In genomic region chr4:138223191-138223910, GRCh38 we compare ENCODE assay signal across 2 cellular contexts.
TF ChIP-seq lines count a peak whose summit lies in the region.

No MANE protein-coding gene starts in this region.

TF ChIP-seq in IMR-90, 13 proteins besides CTCF, POLR2A, EP300 and RAD21:
- TF ChIP-seq MXI1 (IDR thresholded peaks at IDR 0.05; ENCODE audit: borderline replicate concordance, low read depth, low read length) (no peak), NFE2L2 (IDR thresholded peaks at IDR 0.05; ENCODE audit: low read depth, low read length) (no peak), FOS (IDR thresholded peaks at IDR 0.05; ENCODE audit: low read depth, low read length) (no peak), RFX5 (IDR thresholded peaks at IDR 0.05; ENCODE audit: low read depth, low read length) (no peak), CEBPB (IDR thresholded peaks at IDR 0.05; ENCODE audit: low read depth, low read length) (no peak), MAZ (IDR thresholded peaks at IDR 0.05; ENCODE audit: borderline replicate concordance, low read depth, low read length) (no peak), MAFK (IDR thresholded peaks at IDR 0.05; ENCODE audit: low read depth, low read length) (no peak), SMC3 (IDR thresholded peaks at IDR 0.05; ENCODE audit: low read depth, low read length) (no peak), CHD1 (IDR thresholded peaks at IDR 0.05; ENCODE audit: low read depth, low read length) (no peak)

TF ChIP-seq in GM12878, 131 proteins besides CTCF, POLR2A, EP300 and RAD21:
- TF ChIP-seq BRCA1 (IDR thresholded peaks at IDR 0.05; ENCODE audit: low read depth, low read length) (no peak), USF2 (IDR thresholded peaks at IDR 0.05; ENCODE audit: borderline replicate concordance, low read depth, low read length) (no peak), MTA2 (IDR thresholded peaks at IDR 0.05; ENCODE audit: low read depth) (0 out of 2 replicates have a peak, but pooled peaks have one; percentile 22)
